12 cellular contexts compared by ENCODE assay signal in genomic region chr17:73304438-73304837, GRCh38. TPM values are rescaled to one million over a fixed set of nuclear protein-coding genes. Genes with fewer than 3 reads are reported as not detected.
DNase-seq lines count a peak whose midpoint lies in the region; ATAC-seq and TF ChIP-seq lines count a peak whose summit lies in the region.
"Had no signal": no experiment of that assay in that cellular context is flagged by ENCODE, and none has a peak within 500 bp of the region (broad histone marks: within the 10 kb centered on the region; RNA-seq: fewer than 3 reads in every experiment).

No MANE protein-coding gene starts in this region.

- H3K36me3 Mint-ChIP-seq in nephron (ENCODE audit: low read depth) = peaks cover 26% of the 10 kb centered on the region
- no peaks in the 10 kb centered on the region for H3K36me3 Mint-ChIP-seq in activated T-cell treated with anti-CD3 and anti-CD28 coated beads, Interleukin-2, amount 50 U/mL, for 4 hours (ENCODE audit: insufficient read depth)
- no peaks in the 10 kb centered on the region for H3K36me3 Mint-ChIP-seq in T-cell

- 74% methylated on average over 8 of the region's 8 CpGs for WGBS in SK-N-SH (ENCODE audit: low lambda C conversion rate)
- 60 to 68% methylated on average over 2 to 4 of the region's 8 CpGs for WGBS in esophagus squamous epithelium, 2 donors
- 34% methylated on average over 8 of the region's 8 CpGs for WGBS in urinary bladder

- peaks cover 32% of the 10 kb centered on the region for H4K20me1 ChIP-seq in SK-N-SH (ENCODE audit: insufficient read depth)

- TF ChIP-seq CTCF in SK-N-SH (IDR thresholded peaks at IDR 0.05) = no peak
- no peak for TF ChIP-seq CTCF in esophagus squamous epithelium (IDR thresholded peaks at IDR 0.05)
- no peak for TF ChIP-seq CTCF in nephron (IDR thresholded peaks at IDR 0.05; ENCODE audit: unreplicated experiment in 3 of 3)

- no peak for TF ChIP-seq POLR2A in esophagus squamous epithelium (IDR thresholded peaks at IDR 0.05)

- H3K4me3 Mint-ChIP-seq in nephron = peak overlapping the region; percentile 72 to 79 (median 77)
- H3K4me3 Mint-ChIP-seq in activated T-cell treated with anti-CD3 and anti-CD28 coated beads, Interleukin-2, amount 50 U/mL, for 4 hours = no peak overlapping the region
- H3K4me3 Mint-ChIP-seq in T-cell = no peak overlapping the region

- no peak for DNase-seq in SK-N-SH
- no peak for DNase-seq in esophagus squamous epithelium (lab: John Stamatoyannopoulos, UW)
- DNase-seq in activated T-cell treated with anti-CD3 and anti-CD28 coated beads, Interleukin-2, amount 50 U/mL, for 4 hours = no peak
- no peak for DNase-seq in T-cell
- DNase-seq: GDM1 had no signal

- no peaks in the 10 kb centered on the region for H3K9me2 ChIP-seq in SK-N-SH

- peaks cover 100% of the 10 kb centered on the region for H3K79me2 ChIP-seq in SK-N-SH (ENCODE audit: insufficient read depth)

- H3K27ac Mint-ChIP-seq in nephron = peak overlapping the region; percentile 89 to 94 (median 91)
- no peak overlapping the region for H3K27ac Mint-ChIP-seq in T-cell

- no peak for TF ChIP-seq EP300 in SK-N-SH (IDR thresholded peaks at IDR 0.05; ENCODE audit: borderline replicate concordance in 1 of 2, low read depth in 1 of 2, low read length in 1 of 2)

- H3K36me3 ChIP-seq in SK-N-SH (replicated peaks in 1 of 2; ENCODE audit: control insufficient read depth in 1 of 2, insufficient read depth in 2 of 2, low read length in 1 of 2) = peaks cover 0 to 8% of the 10 kb centered on the region in 2 experiments
- no peaks in the 10 kb centered on the region for H3K36me3 ChIP-seq in esophagus squamous epithelium
- no peaks in the 10 kb centered on the region for H3K36me3 ChIP-seq in urinary bladder (ENCODE audit: insufficient read depth)

- CTCF ChIA-PET in SK-N-SH (lab: Yijun Ruan, JAX) = interaction anchor here (0.5 to 4.3 kb wide), 4 partner anchors 49 to 577 kb away, joined by 3 to 20 read pairs (median 7); no protein-coding TSS in a partner anchor
- CTCF ChIA-PET in T-cell (lab: Charles Lee) = interaction anchor here in 1 of 2 donors (0.6 kb wide), 1 partner anchor 111 kb away, joined by 3 read pairs; no protein-coding TSS in a partner anchor

- H3K4me3 ChIP-seq in SK-N-SH (ENCODE audit: low read depth in 2 of 2, low read length in 1 of 2) (peak overlapping the region in 1 of 2 experiments; percentile 63; a peak in 1 of 4 replicates), esophagus squamous epithelium (peak overlapping the region in 3 of 4 donors; percentile 39 to 64 (median 41)), urinary bladder (ENCODE audit: low read depth, low read length) (no peak overlapping the region)

- H3K27me3 ChIP-seq in SK-N-SH (ENCODE audit: insufficient read depth) (no peaks in the 10 kb centered on the region), esophagus squamous epithelium (no peaks in the 10 kb centered on the region)

- H3K9me3 Mint-ChIP-seq in nephron (no peaks in the 10 kb centered on the region), T-cell (no peaks in the 10 kb centered on the region)
- no peaks in the 10 kb centered on the region for H3K9me3 Mint-ChIP-seq in activated T-cell treated with anti-CD3 and anti-CD28 coated beads, Interleukin-2, amount 50 U/mL, for 4 hours

- H3F3A ChIP-seq in SK-N-SH (replicated peaks; ENCODE audit: insufficient read depth) = peaks cover 57% of the 10 kb centered on the region

- peaks cover 5% of the 10 kb centered on the region for H3K27me3 Mint-ChIP-seq in nephron (ENCODE audit: low read depth)
- peaks cover 11% of the 10 kb centered on the region for H3K27me3 Mint-ChIP-seq in activated T-cell treated with anti-CD3 and anti-CD28 coated beads, Interleukin-2, amount 50 U/mL, for 4 hours (ENCODE audit: low read depth)
- H3K27me3 Mint-ChIP-seq in T-cell = peaks cover 2 to 3% of the 10 kb centered on the region in 2 donors

- H3K4me1 ChIP-seq in SK-N-SH (ENCODE audit: control insufficient read depth in 1 of 2, insufficient read depth in 2 of 2, low read depth in 1 of 2, low read length in 1 of 2) (peaks cover 68 to 85% of the 10 kb centered on the region in 2 experiments), esophagus squamous epithelium (peaks cover 41 to 99% (median 74%) of the 10 kb centered on the region in 3 donors), urinary bladder (ENCODE audit: insufficient read depth) (no peaks in the 10 kb centered on the region)

- ATAC-seq in SK-N-SH treated with all-trans-retinoic acid at 6 μM for 48 hours = no peak; the same call in 2 of the 3 replicates
- no peak for ATAC-seq in activated T-cell treated with anti-CD3 and anti-CD28 coated beads, Interleukin-2, amount 50 U/mL, for 4 hours
- ATAC-seq in GM19351 (IDR thresholded peaks at IDR 0.05; ENCODE audit: unreplicated experiment) = no peak
- ATAC-seq in T-cell (replicated peaks in 1 of 4) = no peak

- intact Hi-C loops in esophagus squamous epithelium (cut with DNase I) = no loop called here

- peak overlapping the region; percentile 98 for H3K4me2 ChIP-seq in SK-N-SH

- H3K27ac ChIP-seq in SK-N-SH (ENCODE audit: low read depth in 2 of 2, low read length in 1 of 2) (peak overlapping the region in 1 of 2 experiments; percentile 96; a peak in 3 of 4 replicates), esophagus squamous epithelium (peak overlapping the region; percentile 82 to 100 (median 96)), urinary bladder (ENCODE audit: low read depth) (peak overlapping the region; percentile 90)
- H3K27ac ChIP-seq: 22Rv1 had no signal

- no peaks in the 10 kb centered on the region for H3K9me3 ChIP-seq in SK-N-SH
- H3K9me3 ChIP-seq in esophagus squamous epithelium = no peaks in the 10 kb centered on the region

- peak overlapping the region; percentile 66; the same call in 1 of the 2 replicates for H3K9ac ChIP-seq in SK-N-SH

- POLR2A ChIA-PET in SK-N-SH (lab: Yijun Ruan, JAX) (no interaction called here), T-cell (lab: Charles Lee) (no interaction called here)

- TF ChIP-seq RAD21 in SK-N-SH (IDR thresholded peaks at IDR 0.05; ENCODE audit: low read length) = no peak

- H3K4me1 Mint-ChIP-seq in nephron (peaks cover 69% of the 10 kb centered on the region), T-cell (peaks cover 2 to 4% (median 2%) of the 10 kb centered on the region in 3 donors)
- peaks cover 7% of the 10 kb centered on the region for H3K4me1 Mint-ChIP-seq in activated T-cell treated with anti-CD3 and anti-CD28 coated beads, Interleukin-2, amount 50 U/mL, for 4 hours (ENCODE audit: low read depth)

- peak overlapping the region; percentile 25; the same call in 1 of the 2 replicates for H2AFZ ChIP-seq in SK-N-SH (ENCODE audit: low read depth)

TF ChIP-seq in SK-N-SH, 30 proteins besides CTCF, POLR2A, EP300 and RAD21 (continues in another document):
- no peak for TF ChIP-seq TAF1 (IDR thresholded peaks at IDR 0.05; ENCODE audit: borderline replicate concordance, low read depth, low read length)
- no peak for TF ChIP-seq EZH2phosphoT487 (IDR thresholded peaks at IDR 0.05; ENCODE audit: borderline replicate concordance, low read depth)
- no peak for TF ChIP-seq SIN3A (IDR thresholded peaks at IDR 0.05; ENCODE audit: borderline replicate concordance, low read depth, low read length)
- no peak for TF ChIP-seq USF2 (IDR thresholded peaks at IDR 0.05; ENCODE audit: borderline replicate concordance, low read depth, low read length)
- no peak for TF ChIP-seq SMC3 (IDR thresholded peaks at IDR 0.05; ENCODE audit: low read depth, low read length)
- no peak for TF ChIP-seq MXI1 (IDR thresholded peaks at IDR 0.05; ENCODE audit: low read depth, low read length)
- no peak for TF ChIP-seq CHD2 (IDR thresholded peaks at IDR 0.05; ENCODE audit: low read length, partially characterized antibody)

TF ChIP-seq in SK-N-SH treated with all-trans-retinoic acid at 6 μM for 48 hours, 23 proteins besides CTCF, POLR2A, EP300 and RAD21:
- no peak for TF ChIP-seq GLIS3 (CRISPR knock-in tag; IDR thresholded peaks at IDR 0.05)

RNA-seq across cellular contexts. Expression of gene CDC42EP4, which starts 7.4 kb away (rescaled TPM):
- polyA plus RNA-seq in SK-N-SH (2012; rRNA removed) = 23.7 and 28.3 TPM in 2 replicates
- polyA plus RNA-seq in SK-N-SH (2012; cell fraction: cytosol; rRNA removed) = 16.3 and 24.6 TPM in 2 replicates
- polyA plus RNA-seq in SK-N-SH (2012; cell fraction: nucleus; rRNA removed) = 15.8 and 17.1 TPM in 2 replicates
- total RNA-seq in esophagus squamous epithelium = 10 to 100 TPM; 45.1 to 63.9 (median 52.9) TPM
- total RNA-seq in urinary bladder = 24.0 TPM
- 56.2 TPM for polyA plus RNA-seq in urinary bladder
- total RNA-seq in activated T-cell treated with anti-CD3 and anti-CD28 coated beads, Interleukin-2, amount 50 U/mL, for 4 hours = 1 to 10 TPM in 1 of 3 donors, under 1 TPM in 2; 0.24 to 1.1 (median 0.30) TPM
- total RNA-seq in T-cell = 1 to 10 TPM; 1.1 to 3.7 (median 1.3) TPM

RNA-seq across cellular contexts. Expression of gene CPSF4L, which starts 42.8 kb away (rescaled TPM):
- polyA plus RNA-seq in SK-N-SH (2012; rRNA removed) = 0.10 TPM in 1 of 2 replicates, not detected in the other
- not detected in 2 replicates for polyA plus RNA-seq in SK-N-SH (2012; cell fraction: cytosol; rRNA removed)
- not detected in 2 replicates for polyA plus RNA-seq in SK-N-SH (2012; cell fraction: nucleus; rRNA removed)
- not detected for total RNA-seq in esophagus squamous epithelium
- 0.42 TPM for total RNA-seq in urinary bladder
- polyA plus RNA-seq in urinary bladder = not detected
- not detected for total RNA-seq in activated T-cell treated with anti-CD3 and anti-CD28 coated beads, Interleukin-2, amount 50 U/mL, for 4 hours
- total RNA-seq in T-cell = not detected
- total RNA-seq: activated CD8-positive, alpha-beta memory T cell treated with anti-CD3 and anti-CD28 coated beads for 36 hours; HT-29 had no signal

Comparison
In these comparisons a context has a peak if more than half of its experiments do, and no peak if none do; other contexts are left out.
1. H3K27ac Mint-ChIP-seq: peak in nephron (3 of 3); none in T-cell (0 of 2).
2. H3K4me3 Mint-ChIP-seq: peak in nephron (3 of 3); none in activated T-cell treated with anti-CD3 and anti-CD28 coated beads, Interleukin-2, amount 50 U/mL, for 4 hours (single experiment) and T-cell (0 of 3).